ENCODE assay signal across 12 cellular contexts in the genomic region with DNA sequence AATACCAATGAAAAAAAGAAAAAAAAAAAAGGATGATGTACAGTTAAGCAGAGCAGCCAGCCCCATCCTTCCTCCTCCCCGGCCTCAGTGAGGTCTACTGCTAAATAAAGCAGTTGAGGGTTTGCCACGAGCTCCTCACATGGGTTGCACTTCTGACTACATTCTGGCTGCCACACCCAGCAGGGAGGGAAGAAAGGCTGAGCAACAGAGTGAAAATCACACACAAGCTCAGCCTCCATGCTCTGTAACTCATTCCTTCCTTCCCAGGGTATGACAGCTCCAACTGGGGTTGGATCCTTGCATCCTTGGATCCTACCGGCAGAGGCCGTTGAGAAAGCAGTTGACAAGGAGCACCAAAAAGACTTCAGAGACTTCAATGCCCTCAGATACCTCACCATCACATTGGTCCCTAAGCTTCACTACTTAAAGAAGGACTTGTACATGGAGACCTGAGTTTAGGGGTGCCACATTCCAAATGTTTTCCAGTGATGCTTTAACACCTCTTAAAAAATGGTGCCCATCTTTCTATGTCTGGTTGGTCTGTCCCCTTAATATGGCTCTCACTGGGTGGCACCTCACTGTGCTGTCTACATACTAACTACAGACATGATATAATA. TPM values are rescaled to one million over a fixed set of nuclear protein-coding genes. Genes with fewer than 3 reads are reported as not detected.
DNase-seq lines count a peak whose midpoint lies in the region; ATAC-seq, FAIRE-seq and TF ChIP-seq lines count a peak whose summit lies in the region.
"Had no signal": no experiment of that assay in that cellular context is flagged by ENCODE, and none has a peak within 500 bp of the region (broad histone marks: within the 10 kb centered on the region; RNA-seq: fewer than 3 reads in every experiment).

No MANE protein-coding gene starts in this region.

- H3K27me3 ChIP-seq in gastrocnemius medialis = no peaks in the 10 kb centered on the region
- H3K27me3 ChIP-seq: adrenal gland had no signal

- TF ChIP-seq POLR2A in gastrocnemius medialis (IDR thresholded peaks at IDR 0.05) = peak in 1 of 2 donors; percentile 18

- in situ Hi-C loops in gastrocnemius medialis (cut with MboI; ENCODE audit: low sequenced_read_pairs in 4 of 4) = no loop called here

- peaks cover 0 to 9% of the 10 kb centered on the region in 2 donors for H3K4me1 ChIP-seq in gastrocnemius medialis
- H3K4me1 ChIP-seq: adrenal gland had no signal

- TF ChIP-seq CTCF in GM10266 (IDR thresholded peaks at IDR 0.05; ENCODE audit: control insufficient read depth, insufficient read depth, low read depth, missing control alignments) (no peak), gastrocnemius medialis (IDR thresholded peaks at IDR 0.05 in 4 of 5, conservative IDR thresholded peaks at IDR 0.05 in 1 of 5) (no peak), D721Med (IDR thresholded peaks at IDR 0.05; ENCODE audit: insufficient read depth, missing control alignments) (no peak)

- DNase-seq in GM10266 (ENCODE audit: extremely low spot score) (peak; percentile 23), MV-4-11 (lab: John Stamatoyannopoulos, UW) (peak; percentile 45), head of caudate nucleus (peak in 41 of 42 donors; percentile 8 to 71 (median 40)), gastrocnemius medialis (peak; percentile 30 to 56), D721Med (ENCODE audit: insufficient read length, low spot score) (no peak), NCI-H526 (lab: John Stamatoyannopoulos, UW) (no peak), D341Med (ENCODE audit: low spot score) (no peak)
- DNase-seq: dermis blood vessel endothelial cell, foreskin fibroblast, kidney, small intestine had no signal

- H3K9me3 ChIP-seq in gastrocnemius medialis = no peaks in the 10 kb centered on the region
- H3K9me3 ChIP-seq: adrenal gland had no signal

- peak; percentile 75 to 76 for ATAC-seq in gastrocnemius medialis

- H3K27ac ChIP-seq in gastrocnemius medialis = peak overlapping the region in 2 of 4 donors; percentile 36 to 38
- H3K27ac ChIP-seq: adrenal gland had no signal

- no peaks in the 10 kb centered on the region for H3K36me3 ChIP-seq in gastrocnemius medialis
- H3K36me3 ChIP-seq: adrenal gland had no signal

- FAIRE-seq in D721Med (lab: Jason Lieb, UNC) = no peak
- FAIRE-seq: kidney, small intestine had no signal

- intact Hi-C loops in head of caudate nucleus (cut with DNase I) (no loop called here), gastrocnemius medialis (cut with DNase I; ENCODE audit: low total_unique reads) (no loop called here)

- H3K4me3 ChIP-seq in gastrocnemius medialis = no peak overlapping the region
- H3K4me3 ChIP-seq: adrenal gland had no signal

RNA-seq across cellular contexts. Expression of gene PIK3CG, which starts 52.9 kb away (rescaled TPM):
- total RNA-seq in gastrocnemius medialis = 1 to 10 TPM in 1 of 4 donors, under 1 TPM in 3; 0.51 to 1.4 (median 0.83) TPM

Comparison
In these comparisons a context has a peak if more than half of its experiments do, and no peak if none do; other contexts are left out.
1. DNase-seq: peak in GM10266 (single experiment), MV-4-11 (single experiment), head of caudate nucleus (41 of 42) and gastrocnemius medialis (2 of 2); none in D721Med (single experiment), NCI-H526 (0 of 2) and D341Med (single experiment).